ENCODE assay signal across 16 cellular contexts in the genomic region with DNA sequence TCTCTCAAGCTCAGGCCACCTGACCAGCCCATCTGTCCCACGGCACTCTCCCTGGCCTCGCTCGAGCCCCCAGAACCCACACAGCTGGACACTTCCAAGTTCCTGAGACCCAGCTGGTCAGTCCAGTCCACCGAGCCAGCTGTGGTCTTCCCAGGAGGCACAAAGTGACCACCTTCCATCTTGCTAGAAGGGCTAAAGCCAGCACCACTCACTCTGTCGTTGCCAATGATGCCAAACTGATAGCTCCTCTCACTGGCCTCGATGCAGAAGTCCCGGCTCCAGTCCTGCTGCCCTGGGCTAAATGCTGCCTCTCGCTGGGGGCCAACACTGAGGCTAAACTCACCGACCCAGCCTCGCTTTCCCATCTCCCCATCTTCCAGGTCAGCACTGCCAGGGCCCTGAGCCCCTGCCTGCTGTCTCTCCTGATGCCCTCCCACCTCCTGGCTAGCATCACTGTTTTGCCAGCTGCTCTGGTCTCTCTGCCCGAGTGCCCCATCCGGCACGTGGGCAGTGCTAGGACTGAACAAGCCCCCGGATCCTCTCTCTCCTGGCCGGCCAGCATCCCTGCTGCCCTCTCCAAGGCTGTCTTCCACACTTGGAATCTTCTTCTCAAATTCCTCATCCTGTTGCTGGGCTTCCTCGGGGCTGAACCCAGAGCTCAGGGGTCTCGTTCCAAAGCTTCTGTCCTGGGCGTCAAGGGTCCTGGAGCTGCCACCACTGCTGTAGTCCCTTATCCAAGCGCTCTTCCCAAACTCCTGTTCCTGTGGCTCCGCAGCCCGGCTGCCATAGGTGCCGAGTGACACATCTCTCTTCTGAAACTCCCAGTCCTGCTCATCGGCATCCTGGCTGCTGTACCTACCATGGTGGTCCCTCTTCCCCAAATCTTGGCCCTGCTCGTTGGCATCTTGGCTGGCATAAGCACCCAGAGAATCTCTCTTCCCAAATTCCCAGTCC. TPM values are rescaled to one million over a fixed set of nuclear protein-coding genes. Genes with fewer than 3 reads are reported as not detected.
DNase-seq lines count a peak whose midpoint lies in the region; ATAC-seq, FAIRE-seq and TF ChIP-seq lines count a peak whose summit lies in the region.
"Had no signal": no experiment of that assay in that cellular context is flagged by ENCODE, and none has a peak within 500 bp of the region (broad histone marks: within the 10 kb centered on the region; RNA-seq: fewer than 3 reads in every experiment).

No MANE protein-coding gene starts in this region.

- H3K9ac ChIP-seq in H9 (ENCODE audit: extremely low read depth, insufficient read length, low read length), result no peak overlapping the region
- no peak overlapping the region for H3K9ac ChIP-seq in GM12878 (ENCODE audit: control insufficient read depth, insufficient read depth, low read length)

- BruUV-seq in GM12878 (replicated peaks; lab: Mats Ljungman, UMichigan), result TSS peak; percentile 29

- no peak overlapping the region for H2AFZ ChIP-seq in H9 (ENCODE audit: low read length)
- no peak overlapping the region for H2AFZ ChIP-seq in GM12878 (ENCODE audit: control insufficient read depth, low read depth, low read length)

- H3K4me2 ChIP-seq in H9 (ENCODE audit: insufficient read depth, insufficient read length, low read length) (no peak overlapping the region), GM12878 (ENCODE audit: control insufficient read depth, insufficient read depth) (no peak overlapping the region)

- no peak overlapping the region for H4K91ac ChIP-seq in H9 (ENCODE audit: insufficient read length, low read depth, low read length)

- no peak for ATAC-seq in GM12878
- no peak for ATAC-seq in left lobe of liver
- ATAC-seq: naive thymus-derived CD8-positive, alpha-beta T cell had no signal

- H3K4me3 ChIP-seq in GM12878 (no peak overlapping the region), skin epidermis (no peak overlapping the region)
- H3K4me3 ChIP-seq: cardiac muscle cell had no signal

- H3K4me1 ChIP-seq in H9 (ENCODE audit: insufficient read depth, low read length), result peaks cover 9% of the 10 kb centered on the region
- peaks cover 5% of the 10 kb centered on the region for H3K4me1 ChIP-seq in GM12878 (ENCODE audit: control insufficient read depth, insufficient read depth, low read length)

- H3T11ph ChIP-seq in H9 (ENCODE audit: low read length), result no peak overlapping the region

- no peak for TF ChIP-seq CTCF in H9 (conservative IDR thresholded peaks at IDR 0.05)
- TF ChIP-seq CTCF in GM12878 (IDR thresholded peaks at IDR 0.05 in 2 of 3, conservative IDR thresholded peaks at IDR 0.05 in 1 of 3; ENCODE audit: control insufficient read depth in 2 of 3, extremely low read depth in 1 of 3, insufficient read depth in 1 of 3, low read depth in 3 of 3, low read length in 3 of 3), result no peak
- no peak for TF ChIP-seq CTCF in GM13977 (IDR thresholded peaks at IDR 0.05; ENCODE audit: extremely low read depth, insufficient read depth, missing control alignments)

- no peak overlapping the region for H2AK5ac ChIP-seq in H9 (ENCODE audit: insufficient read length, low read length)

- no peak overlapping the region for H2BK120ac ChIP-seq in H9 (ENCODE audit: low read depth, low read length, poor library complexity, severe bottlenecking)

- WGBS in H9 (ENCODE audit: extremely low coverage, insufficient read length, low lambda C conversion rate), result no CpG with 5 or more reads among the region's 24 CpGs
- WGBS in GM12878 (ENCODE audit: insufficient coverage, insufficient replicate concordance, low lambda C conversion rate, missing lambda C conversion rate), result 85% methylated on average over 24 of the region's 24 CpGs

- H3K27me3 Mint-ChIP-seq in H9 (ENCODE audit: low read depth), result no peaks in the 10 kb centered on the region
- H3K27me3 Mint-ChIP-seq: naive thymus-derived CD8-positive, alpha-beta T cell had no signal

- peaks cover 9% of the 10 kb centered on the region; the same call in 1 of the 2 replicates for H3K79me2 ChIP-seq in H9 (ENCODE audit: insufficient read depth, low read length)
- no peaks in the 10 kb centered on the region for H3K79me2 ChIP-seq in GM12878 (ENCODE audit: control insufficient read depth, insufficient read depth, low read length)

- H3K27ac ChIP-seq in H9 (ENCODE audit: insufficient read length, low read depth, low read length) (no peak overlapping the region), GM12878 (ENCODE audit: control insufficient read depth, insufficient read depth) (no peak overlapping the region), skin epidermis (peak overlapping the region in 17 of 21 experiments; percentile 4 to 93 (median 77))
- H3K27ac ChIP-seq: cardiac muscle cell had no signal

- CTCF ChIA-PET in GM12878 (lab: Yijun Ruan, JAX), result no interaction called here

- intact Hi-C loops in GM12878 (cut with micrococcal nuclease; ENCODE audit: unreplicated experiment), result no loop called here

- no peak overlapping the region for H2BK5ac ChIP-seq in H9 (ENCODE audit: insufficient read length, low read length)

- no peak overlapping the region for H4K8ac ChIP-seq in H9 (replicated peaks; ENCODE audit: insufficient read length, low read depth, low read length)

- no peak for TF ChIP-seq RAD21 in GM12878 (IDR thresholded peaks at IDR 0.05; ENCODE audit: insufficient read depth, low read depth, low read length)

- H3K23me2 ChIP-seq in H9 (ENCODE audit: insufficient read length, low read depth, low read length, poor library complexity, severe bottlenecking), result peaks cover 6% of the 10 kb centered on the region

- in situ Hi-C loops in GM12878 (cut with MboI), result no loop called here
- in situ Hi-C loops in GM13977 (cut with MboI; ENCODE audit: low pct_unique_long_range_greater_than_20kb, low sequenced_read_pairs, unreplicated experiment), result no loop called here

- peak overlapping the region in 1 of 2 experiments; percentile 10; a peak in 1 of 5 replicates for H3K4me3 Mint-ChIP-seq in H9
- H3K4me3 Mint-ChIP-seq: T-helper 1 cell treated with Interleukin-12 subunit alpha and Interleukin-12 subunit beta and Interleukin-4 antibody, amounts not matched to agents 30 μg/mL and 1 μg/mL, for 36 hours had no signal

- no peaks in the 10 kb centered on the region for H4K20me1 ChIP-seq in H9 (ENCODE audit: control insufficient read depth, insufficient read depth, insufficient read length)
- H4K20me1 ChIP-seq in GM12878 (ENCODE audit: control insufficient read depth, insufficient read depth), result no peaks in the 10 kb centered on the region

- H3K79me1 ChIP-seq in H9 (ENCODE audit: insufficient read depth, low read depth, low read length, poor library complexity, severe bottlenecking), result no peaks in the 10 kb centered on the region

- no peak overlapping the region for H3K4ac ChIP-seq in H9 (ENCODE audit: low read depth, low read length)

- no peak overlapping the region for H2BK20ac ChIP-seq in H9 (ENCODE audit: low read depth, low read length, poor library complexity, severe bottlenecking)

- peaks cover 35 to 59% (median 41%) of the 10 kb centered on the region in 3 experiments for H3K36me3 Mint-ChIP-seq in H9 (ENCODE audit: insufficient read depth in 1 of 3, low read depth in 3 of 3)

- peaks cover 24 to 29% of the 10 kb centered on the region in 2 experiments for H3K4me1 Mint-ChIP-seq in H9

- no peak for TF ChIP-seq EP300 in GM12878 (IDR thresholded peaks at IDR 0.05; ENCODE audit: borderline replicate concordance in 1 of 2, control insufficient read depth in 1 of 2, low read depth in 2 of 2, low read length in 2 of 2)

- no peak overlapping the region for H3K56ac ChIP-seq in H9 (ENCODE audit: insufficient read length, low read depth, low read length)

- H3K36me3 ChIP-seq in GM12878 (ENCODE audit: control insufficient read depth in 2 of 2, insufficient read depth in 2 of 2, low read length in 1 of 2), result peaks cover 0 to 1% of the 10 kb centered on the region in 2 experiments; a peak in 1 of 4 replicates

- H3K9me3 ChIP-seq in H9 (ENCODE audit: control insufficient read depth, low read depth, low read length), result no peaks in the 10 kb centered on the region
- H3K9me3 ChIP-seq in GM12878 (replicated peaks; ENCODE audit: control insufficient read depth, insufficient read depth, low read length), result no peaks in the 10 kb centered on the region

- TF ChIP-seq POLR2A in GM12878 (IDR thresholded peaks at IDR 0.05; ENCODE audit: low read depth, low read length), result no peak

- no peak for FAIRE-seq in GM12878 (lab: Jason Lieb, UNC)
- FAIRE-seq: GM12892 had no signal

- H3K27ac Mint-ChIP-seq in H9, result peak overlapping the region; percentile 48 to 87 (median 60); a peak in 4 of 7 replicates
- H3K27ac Mint-ChIP-seq: T-helper 1 cell treated with Interleukin-12 subunit alpha and Interleukin-12 subunit beta and Interleukin-4 antibody, amounts not matched to agents 30 μg/mL and 1 μg/mL, for 36 hours had no signal

- DNase-seq in H9 (no peak), GM12878 (ENCODE audit: low read depth, low spot score) (no peak), left lobe of liver (ENCODE audit: low spot score) (peak; percentile 41), GM13977 (ENCODE audit: low spot score) (no peak), hepatic stellate cell (ENCODE audit: low spot score) (no peak), COLO668 (lab: John Stamatoyannopoulos, UW; ENCODE audit: unreplicated experiment) (no peak), NCI-H446 (lab: John Stamatoyannopoulos, UW) (no peak)
- DNase-seq: activated CD4-positive, alpha-beta T cell treated with anti-CD3 and anti-CD28 coated beads, Interleukin-2, amount 50 U/mL, for 4 hours; activated effector memory CD4-positive, alpha-beta T cell treated with anti-CD3 and anti-CD28 coated beads, Interleukin-2, amount 50 U/mL, for 16 hours; OCI-M1 had no signal

- H2BK15ac ChIP-seq in H9 (ENCODE audit: low read depth, low read length), result no peak overlapping the region

- H3K23ac ChIP-seq in H9 (ENCODE audit: insufficient read length, low read depth, low read length), result no peak overlapping the region

- H4K5ac ChIP-seq in H9 (ENCODE audit: insufficient read length, low read depth, low read length), result no peak overlapping the region

- H3K27me3 ChIP-seq in H9 (ENCODE audit: insufficient read depth, low read length) (no peaks in the 10 kb centered on the region), GM12878 (replicated peaks in 1 of 2; ENCODE audit: control insufficient read depth in 2 of 2, insufficient read depth in 2 of 2, low read length in 1 of 2) (no peaks in the 10 kb centered on the region)
- H3K27me3 ChIP-seq: cardiac muscle cell had no signal

- SMC1A ChIA-PET in GM12878 (lab: Charles Lee; ENCODE audit: uncharacterized antibody, unreplicated experiment), result interaction anchor here (0.6 kb wide), 1 partner anchor 468 kb away, joined by 3 read pairs; no protein-coding TSS in a partner anchor

- H3K14ac ChIP-seq in H9 (ENCODE audit: insufficient read depth, low read length), result no peak overlapping the region

- no peak overlapping the region for H2BK12ac ChIP-seq in H9 (ENCODE audit: insufficient read length, low read depth, low read length)

- no peak overlapping the region for H3K18ac ChIP-seq in H9 (ENCODE audit: insufficient read length, low read depth, low read length)

- RAD21 ChIA-PET in GM12878 (lab: Charles Lee; ENCODE audit: unreplicated experiment), result no interaction called here

- POLR2A ChIA-PET in GM12878 (lab: Charles Lee), result interaction anchor here (0.5 kb wide), 1 partner anchor 388 kb away, joined by 3 read pairs; no protein-coding TSS in a partner anchor

- no peaks in the 10 kb centered on the region for H3K9me3 Mint-ChIP-seq in H9
- H3K9me3 Mint-ChIP-seq: naive thymus-derived CD8-positive, alpha-beta T cell; T-helper 1 cell treated with Interleukin-12 subunit alpha and Interleukin-12 subunit beta and Interleukin-4 antibody, amounts not matched to agents 30 μg/mL and 1 μg/mL, for 36 hours had no signal

RNA-seq across cellular contexts. Expression of a gene that starts 15.4 kb away (rescaled TPM):
- total RNA-seq in H9 (2021), result 130 and 140 TPM in 2 replicates
- 26.1 and 29.2 TPM in 2 replicates for total RNA-seq in GM12878 (2013; cell fraction: nucleolus; rRNA removed)
- total RNA-seq in GM12878 (2014; rRNA removed), result 4.8 and 5.6 TPM in 2 replicates
- 2.2 and 3.1 TPM in 2 replicates for total RNA-seq in GM12878 (2014; rRNA removed; fragmentation: Illumina TruSeq; extraction: Trizol)
- total RNA-seq in GM12878 (2021), result 12.5 and 15.8 TPM in 2 replicates
- 6.7 TPM for polyA plus RNA-seq in GM12878 (2011; ENCODE audit: low read depth)
- polyA plus RNA-seq in GM12878 (2011; rRNA removed), result 3.5 and 4.4 TPM in 2 replicates
- polyA plus RNA-seq in GM12878 (2011; cell fraction: cytosol; rRNA removed), result 3.9 and 5.5 TPM in 2 replicates
- 16.4 and 20.4 TPM in 2 replicates for polyA plus RNA-seq in GM12878 (2011; cell fraction: nucleus; rRNA removed)
- polyA plus RNA-seq in GM12878 (2012), result 8.7 and 9.5 TPM in 2 replicates
- 4.9 and 7.3 TPM in 2 replicates for polyA plus RNA-seq in GM12878 (2014; fragmentation: Illumina TruSeq; extraction: Trizol)
- under 1 TPM; 0.26 to 0.47 TPM for polyA plus RNA-seq in GM12878 (2014; fragmentation: Nextera tagmentation; extraction: Ambion mirVana)
- polyA plus RNA-seq in GM12878 (2014; rRNA removed), result 5.2 and 6.8 TPM in 2 replicates
- polyA plus RNA-seq in GM12878 (2016; fragmentation: Nextera tagmentation; extraction: Ambion mirVana), result 1 to 10 TPM; 2.1 to 4.1 TPM
- 6.2 and 10.0 TPM in 2 replicates for polyA minus RNA-seq in GM12878 (2011; rRNA and poly(A)+ RNA removed)
- 4.8 and 5.5 TPM in 2 replicates for polyA minus RNA-seq in GM12878 (2011; cell fraction: cytosol; rRNA and poly(A)+ RNA removed)
- 1.8 and 4.4 TPM in 2 replicates for polyA minus RNA-seq in GM12878 (2011; cell fraction: nucleus; rRNA and poly(A)+ RNA removed)
- 102 TPM for total RNA-seq in left lobe of liver

RNA-seq across cellular contexts. Expression of a gene that starts 26.3 kb away (rescaled TPM):
- 202 and 205 TPM in 2 replicates for total RNA-seq in H9 (2021)
- 23.8 and 30.4 TPM in 2 replicates for total RNA-seq in GM12878 (2013; cell fraction: nucleolus; rRNA removed)
- total RNA-seq in GM12878 (2014; rRNA removed), result 130 and 132 TPM in 2 replicates
- total RNA-seq in GM12878 (2014; rRNA removed; fragmentation: Illumina TruSeq; extraction: Trizol), result 188 and 207 TPM in 2 replicates
- total RNA-seq in GM12878 (2021), result 174 and 183 TPM in 2 replicates
- polyA plus RNA-seq in GM12878 (2011; ENCODE audit: low read depth), result 84.5 TPM
- polyA plus RNA-seq in GM12878 (2011; rRNA removed), result 135 and 217 TPM in 2 replicates
- 273 and 353 TPM in 2 replicates for polyA plus RNA-seq in GM12878 (2011; cell fraction: cytosol; rRNA removed)
- polyA plus RNA-seq in GM12878 (2011; cell fraction: nucleus; rRNA removed), result 125 and 155 TPM in 2 replicates
- polyA plus RNA-seq in GM12878 (2012), result 96.1 and 99.1 TPM in 2 replicates
- polyA plus RNA-seq in GM12878 (2014; fragmentation: Illumina TruSeq; extraction: Trizol), result 279 and 333 TPM in 2 replicates
- polyA plus RNA-seq in GM12878 (2014; fragmentation: Nextera tagmentation; extraction: Ambion mirVana), result 100 to 1,000 TPM in 1 of 2 experiments, 10 to 100 TPM in 1; 74.3 to 119 TPM
- polyA plus RNA-seq in GM12878 (2014; rRNA removed), result 143 and 145 TPM in 2 replicates
- polyA plus RNA-seq in GM12878 (2016; fragmentation: Nextera tagmentation; extraction: Ambion mirVana), result 10 to 100 TPM; 73.6 to 79.6 TPM
- 215 and 222 TPM in 2 replicates for polyA minus RNA-seq in GM12878 (2011; rRNA and poly(A)+ RNA removed)
- 62.8 and 96.7 TPM in 2 replicates for polyA minus RNA-seq in GM12878 (2011; cell fraction: cytosol; rRNA and poly(A)+ RNA removed)
- 25.4 and 36.8 TPM in 2 replicates for polyA minus RNA-seq in GM12878 (2011; cell fraction: nucleus; rRNA and poly(A)+ RNA removed)
- total RNA-seq in left lobe of liver, result 24.3 TPM

RNA-seq across cellular contexts. Expression of a gene that starts 28.8 kb away (rescaled TPM):
- 0.15 and 0.22 TPM in 2 replicates for total RNA-seq in H9 (2021)
- not detected in 2 replicates for total RNA-seq in GM12878 (2013; cell fraction: nucleolus; rRNA removed)
- total RNA-seq in GM12878 (2014; rRNA removed), result not detected in 2 replicates
- total RNA-seq in GM12878 (2014; rRNA removed; fragmentation: Illumina TruSeq; extraction: Trizol), result not detected in 2 replicates
- total RNA-seq in GM12878 (2021), result not detected in 2 replicates
- polyA plus RNA-seq in GM12878 (2011; ENCODE audit: low read depth), result not detected
- 0.05 TPM in 1 of 2 replicates, not detected in the other for polyA plus RNA-seq in GM12878 (2011; rRNA removed)
- polyA plus RNA-seq in GM12878 (2011; cell fraction: cytosol; rRNA removed), result 0.03 TPM in 2 replicates
- polyA plus RNA-seq in GM12878 (2011; cell fraction: nucleus; rRNA removed), result 0.07 TPM in 1 of 2 replicates, not detected in the other
- polyA plus RNA-seq in GM12878 (2012), result not detected in 2 replicates
- not detected in 2 replicates for polyA plus RNA-seq in GM12878 (2014; fragmentation: Illumina TruSeq; extraction: Trizol)
- polyA plus RNA-seq in GM12878 (2014; fragmentation: Nextera tagmentation; extraction: Ambion mirVana), result not detected
- 0.12 TPM in 1 of 2 replicates, not detected in the other for polyA plus RNA-seq in GM12878 (2014; rRNA removed)
- not detected for polyA plus RNA-seq in GM12878 (2016; fragmentation: Nextera tagmentation; extraction: Ambion mirVana)
- polyA minus RNA-seq in GM12878 (2011; rRNA and poly(A)+ RNA removed), result not detected in 2 replicates
- not detected in 2 replicates for polyA minus RNA-seq in GM12878 (2011; cell fraction: cytosol; rRNA and poly(A)+ RNA removed)
- not detected in 2 replicates for polyA minus RNA-seq in GM12878 (2011; cell fraction: nucleus; rRNA and poly(A)+ RNA removed)
- 0.50 TPM for total RNA-seq in left lobe of liver
- total RNA-seq: Daoy; naive thymus-derived CD8-positive, alpha-beta T cell had no signal
- polyA plus RNA-seq: naive thymus-derived CD8-positive, alpha-beta T cell had no signal

Comparison
In these comparisons a context has a peak if more than half of its experiments do, and no peak if none do; other contexts are left out.
1. H3K27ac ChIP-seq: peak in skin epidermis (17 of 21); none in H9 (single experiment) and GM12878 (single experiment).